In the genomic region with DNA sequence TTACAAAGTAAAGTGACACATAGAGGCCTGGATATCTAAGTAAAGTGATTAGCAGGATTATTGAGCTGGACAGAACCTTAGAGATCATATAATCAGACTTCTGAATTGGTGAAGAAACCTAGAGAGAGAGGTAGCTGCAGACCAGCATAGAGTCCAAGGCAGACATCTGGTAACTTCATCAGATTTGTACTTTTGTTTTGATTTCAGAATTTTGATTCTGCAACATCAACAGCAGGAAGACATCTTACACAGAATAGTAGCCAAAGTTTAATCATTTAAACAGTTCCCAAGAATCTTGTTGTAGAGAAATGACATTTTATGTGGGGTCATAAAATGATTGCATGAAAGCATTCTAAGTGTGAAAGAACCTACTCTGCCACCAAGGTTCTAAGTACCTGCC, we compare ENCODE assay signal across 14 cellular contexts. TPM values are rescaled to one million over a fixed set of nuclear protein-coding genes. Genes with fewer than 3 reads are reported as not detected.
A peak's percentile ranks its signal among the peaks of the same experiment; 100 is the strongest.
DNase-seq lines count a peak whose midpoint lies in the region; ATAC-seq and TF ChIP-seq lines count a peak whose summit lies in the region.
"Had no signal": no experiment of that assay in that cellular context is flagged by ENCODE, and none has a peak within 500 bp of the region (broad histone marks: within the 10 kb centered on the region; RNA-seq: fewer than 3 reads in every experiment).

No MANE protein-coding gene starts in this region.

- H3K4me3 ChIP-seq in right cardiac atrium (ENCODE audit: low read length) (no peak overlapping the region), endodermal cell (ENCODE audit: low read length) (no peak overlapping the region)
- H3K4me3 ChIP-seq: GM12878, lower lobe of right lung, MG63, neural progenitor cell, right lobe of liver had no signal

- H3K9me3 ChIP-seq in H9 (ENCODE audit: control insufficient read depth, low read depth, low read length): no peaks in the 10 kb centered on the region
- no peaks in the 10 kb centered on the region for H3K9me3 ChIP-seq in right cardiac atrium (ENCODE audit: control insufficient read depth, low read length)
- H3K9me3 ChIP-seq in endodermal cell (ENCODE audit: control insufficient read depth, low read length): no peaks in the 10 kb centered on the region
- H3K9me3 ChIP-seq: lower lobe of right lung, right lobe of liver had no signal

- H2BK15ac ChIP-seq in H9 (ENCODE audit: low read depth, low read length): no peak overlapping the region

- H3K79me1 ChIP-seq in H9 (ENCODE audit: insufficient read depth, low read depth, low read length, poor library complexity, severe bottlenecking): no peaks in the 10 kb centered on the region

- H3K79me2 ChIP-seq in H9 (ENCODE audit: insufficient read depth, low read length): no peaks in the 10 kb centered on the region

- H3K14ac ChIP-seq in H9 (ENCODE audit: insufficient read depth, low read length): no peak overlapping the region

- no peak overlapping the region for H4K91ac ChIP-seq in H9 (ENCODE audit: insufficient read length, low read depth, low read length)

- H3K27me3 ChIP-seq in H9 (ENCODE audit: insufficient read depth, low read length) (no peaks in the 10 kb centered on the region), right cardiac atrium (ENCODE audit: control insufficient read depth, insufficient read depth) (no peaks in the 10 kb centered on the region), endodermal cell (ENCODE audit: control insufficient read depth, insufficient read depth, low read length, poor library complexity, severe bottlenecking) (no peaks in the 10 kb centered on the region)
- H3K27me3 ChIP-seq: MG63, neural progenitor cell, right lobe of liver had no signal

- intact Hi-C loops in right cardiac atrium (cut with DNase I): loop anchor here (5.0 to 10.0 kb wide), 4 partner anchors 52 to 144 kb away; a partner anchor contains a TSS

- no peak overlapping the region for H2BK12ac ChIP-seq in H9 (ENCODE audit: insufficient read length, low read depth, low read length)

- H3K23me2 ChIP-seq in H9 (ENCODE audit: insufficient read length, low read depth, low read length, poor library complexity, severe bottlenecking): no peaks in the 10 kb centered on the region

- no peak overlapping the region for H4K5ac ChIP-seq in H9 (ENCODE audit: insufficient read length, low read depth, low read length)

- H3K27ac ChIP-seq in H9 (ENCODE audit: insufficient read length, low read depth, low read length) (no peak overlapping the region), right cardiac atrium (ENCODE audit: low read length) (peak overlapping the region; percentile 80), endodermal cell (ENCODE audit: low read depth, low read length) (no peak overlapping the region)
- H3K27ac ChIP-seq: neural progenitor cell had no signal

- no peak overlapping the region for H4K8ac ChIP-seq in H9 (replicated peaks; ENCODE audit: insufficient read length, low read depth, low read length)

- peak in 1 of 2 donors; percentile 27 for ATAC-seq in right cardiac atrium
- ATAC-seq in stimulated activated effector memory CD8-positive, alpha-beta T cell treated with anti-CD3 and anti-CD28 coated beads, Interleukin-12 subunit alpha, Interleukin-12 subunit beta, amount 100 ng/mL, for 72 hours: peak; percentile 17

- H2BK20ac ChIP-seq in H9 (ENCODE audit: low read depth, low read length, poor library complexity, severe bottlenecking): no peak overlapping the region

- H3K27ac Mint-ChIP-seq in H9 (peak overlapping the region in 2 of 3 experiments; percentile 27 to 49; a peak in 1 of 7 replicates), chondrocyte (ENCODE audit: unreplicated experiment) (peak overlapping the region; percentile 53), endodermal cell (no peak overlapping the region)
- H3K27ac Mint-ChIP-seq in stimulated activated effector memory CD8-positive, alpha-beta T cell treated with anti-CD3 and anti-CD28 coated beads, Interleukin-12 subunit alpha, Interleukin-12 subunit beta, amount 100 ng/mL, for 72 hours: peak overlapping the region; percentile 70
- H3K27ac Mint-ChIP-seq: neural progenitor cell had no signal

- H3K9me3 Mint-ChIP-seq in H9 (no peaks in the 10 kb centered on the region), chondrocyte (ENCODE audit: low read depth) (no peaks in the 10 kb centered on the region), endodermal cell (no peaks in the 10 kb centered on the region)
- H3K9me3 Mint-ChIP-seq in stimulated activated effector memory CD8-positive, alpha-beta T cell treated with anti-CD3 and anti-CD28 coated beads, Interleukin-12 subunit alpha, Interleukin-12 subunit beta, amount 100 ng/mL, for 72 hours: no peaks in the 10 kb centered on the region

- H3K36me3 ChIP-seq in endodermal cell (ENCODE audit: control insufficient read depth, insufficient read depth, low read length): peaks cover 67% of the 10 kb centered on the region
- H3K36me3 ChIP-seq: neural progenitor cell had no signal

- H3T11ph ChIP-seq in H9 (ENCODE audit: low read length): no peak overlapping the region

- H3K56ac ChIP-seq in H9 (ENCODE audit: insufficient read length, low read depth, low read length): no peak overlapping the region

- no peak overlapping the region for H2BK5ac ChIP-seq in H9 (ENCODE audit: insufficient read length, low read length)

- no peak overlapping the region for H2AK5ac ChIP-seq in H9 (ENCODE audit: insufficient read length, low read length)

- H3K4me1 Mint-ChIP-seq in H9 (peaks cover 8 to 15% of the 10 kb centered on the region in 2 experiments), chondrocyte (ENCODE audit: low read depth) (peaks cover 53% of the 10 kb centered on the region), endodermal cell (peaks cover 17% of the 10 kb centered on the region)
- peaks cover 24% of the 10 kb centered on the region for H3K4me1 Mint-ChIP-seq in stimulated activated effector memory CD8-positive, alpha-beta T cell treated with anti-CD3 and anti-CD28 coated beads, Interleukin-12 subunit alpha, Interleukin-12 subunit beta, amount 100 ng/mL, for 72 hours
- H3K4me1 Mint-ChIP-seq: neural progenitor cell had no signal

- DNase-seq in H9: no peak
- DNase-seq in chondrocyte (ENCODE audit: low spot score): no peak
- no peak for DNase-seq in right cardiac atrium
- no peak for DNase-seq in stimulated activated effector memory CD8-positive, alpha-beta T cell treated with anti-CD3 and anti-CD28 coated beads, Interleukin-12 subunit alpha, Interleukin-12 subunit beta, amount 100 ng/mL, for 72 hours (ENCODE audit: low spot score in 2 of 2)
- no peak for DNase-seq in endodermal cell
- no peak for DNase-seq in DMS114 treated with DMSO at 0.1 percent for 48 hours (lab: John Stamatoyannopoulos, UW; ENCODE audit: unreplicated experiment)
- no peak for DNase-seq in SW 1271 (lab: John Stamatoyannopoulos, UW)
- no peak for DNase-seq in GM10266 (ENCODE audit: extremely low spot score)
- DNase-seq: activated gamma-delta T cell treated with Interleukin-2 at 50 U/mL for 16 hours, lower lobe of right lung, right lobe of liver had no signal

- no peaks in the 10 kb centered on the region for H4K20me1 ChIP-seq in H9 (ENCODE audit: control insufficient read depth, insufficient read depth, insufficient read length)

- H3K4me3 Mint-ChIP-seq in H9: no peak overlapping the region
- no peak overlapping the region for H3K4me3 Mint-ChIP-seq in chondrocyte (ENCODE audit: unreplicated experiment)
- H3K4me3 Mint-ChIP-seq in stimulated activated effector memory CD8-positive, alpha-beta T cell treated with anti-CD3 and anti-CD28 coated beads, Interleukin-12 subunit alpha, Interleukin-12 subunit beta, amount 100 ng/mL, for 72 hours: no peak overlapping the region
- H3K4me3 Mint-ChIP-seq in endodermal cell: no peak overlapping the region
- H3K4me3 Mint-ChIP-seq: neural progenitor cell had no signal

- no peak overlapping the region for H3K4me2 ChIP-seq in H9 (ENCODE audit: insufficient read depth, insufficient read length, low read length)
- H3K4me2 ChIP-seq: neural progenitor cell had no signal

- no peak overlapping the region for H3K23ac ChIP-seq in H9 (ENCODE audit: insufficient read length, low read depth, low read length)

- no peaks in the 10 kb centered on the region for H3K4me1 ChIP-seq in H9 (ENCODE audit: insufficient read depth, low read length)
- H3K4me1 ChIP-seq in right cardiac atrium (ENCODE audit: control insufficient read depth, insufficient read depth, low read length): peaks cover 6% of the 10 kb centered on the region
- peaks cover 5% of the 10 kb centered on the region for H3K4me1 ChIP-seq in endodermal cell (ENCODE audit: control insufficient read depth, insufficient read depth, low read length)
- H3K4me1 ChIP-seq: neural progenitor cell had no signal

- TF ChIP-seq CTCF in H9 (conservative IDR thresholded peaks at IDR 0.05) (no peak), chondrocyte (IDR thresholded peaks at IDR 0.05) (no peak), endodermal cell (conservative IDR thresholded peaks at IDR 0.05) (no peak), GM10266 (IDR thresholded peaks at IDR 0.05; ENCODE audit: control insufficient read depth, insufficient read depth, low read depth, missing control alignments) (no peak)

- H2BK120ac ChIP-seq in H9 (ENCODE audit: low read depth, low read length, poor library complexity, severe bottlenecking): no peak overlapping the region

- peaks cover 23 to 54% (median 41%) of the 10 kb centered on the region in 3 experiments for H3K36me3 Mint-ChIP-seq in H9 (ENCODE audit: insufficient read depth in 1 of 3, low read depth in 3 of 3)
- H3K36me3 Mint-ChIP-seq in chondrocyte (ENCODE audit: low read depth): peaks cover 31% of the 10 kb centered on the region
- peaks cover 34% of the 10 kb centered on the region for H3K36me3 Mint-ChIP-seq in stimulated activated effector memory CD8-positive, alpha-beta T cell treated with anti-CD3 and anti-CD28 coated beads, Interleukin-12 subunit alpha, Interleukin-12 subunit beta, amount 100 ng/mL, for 72 hours
- peaks cover 46% of the 10 kb centered on the region for H3K36me3 Mint-ChIP-seq in endodermal cell (ENCODE audit: low read depth)

- no peaks in the 10 kb centered on the region for H3K27me3 Mint-ChIP-seq in H9 (ENCODE audit: low read depth)
- H3K27me3 Mint-ChIP-seq in chondrocyte (ENCODE audit: low read depth): no peaks in the 10 kb centered on the region
- H3K27me3 Mint-ChIP-seq in endodermal cell (ENCODE audit: insufficient read depth): no peaks in the 10 kb centered on the region

- H2AFZ ChIP-seq in H9 (ENCODE audit: low read length): no peak overlapping the region
- H2AFZ ChIP-seq: neural progenitor cell had no signal

- no peak overlapping the region for H3K4ac ChIP-seq in H9 (ENCODE audit: low read depth, low read length)

- no peak overlapping the region for H3K18ac ChIP-seq in H9 (ENCODE audit: insufficient read length, low read depth, low read length)

- no peak overlapping the region for H3K9ac ChIP-seq in H9 (ENCODE audit: extremely low read depth, insufficient read length, low read length)
- no peak overlapping the region for H3K9ac ChIP-seq in endodermal cell (ENCODE audit: extremely low read depth, low read length, poor library complexity, severe bottlenecking)
- H3K9ac ChIP-seq: neural progenitor cell had no signal

RNA-seq across cellular contexts. Expression of a gene that starts 39.3 kb away (rescaled TPM):
- total RNA-seq in H9 (2021) (33.4 and 34.3 TPM in 2 replicates), chondrocyte (16.9 to 21.6 TPM (median 19.3 TPM) in 3 replicates), right cardiac atrium (10 to 100 TPM; 66.9 to 88.5 (median 69.1) TPM), endodermal cell (10 to 100 TPM; 22.1 to 29.6 TPM)
- polyA plus RNA-seq in right cardiac atrium: 18.5 TPM
- polyA plus RNA-seq in endodermal cell (2013, experiment 1 of 2): 31.6 TPM
- 27.7 TPM for polyA plus RNA-seq in endodermal cell (2013, experiment 2 of 2)

RNA-seq across cellular contexts. Expression of a gene that starts 39.6 kb away (rescaled TPM):
- total RNA-seq in H9 (2021) (37.4 and 38.3 TPM in 2 replicates), chondrocyte (10.6 to 16.1 TPM (median 10.8 TPM) in 3 replicates), right cardiac atrium (10 to 100 TPM; 13.1 to 15.4 (median 14.0) TPM), endodermal cell (10 to 100 TPM; 37.5 to 56.2 TPM)
- 11.4 TPM for polyA plus RNA-seq in right cardiac atrium
- polyA plus RNA-seq in endodermal cell (2013, experiment 1 of 2): 46.2 TPM
- polyA plus RNA-seq in endodermal cell (2013, experiment 2 of 2): 37.1 TPM
